Comparison of ENCODE assay signal across 10 cellular contexts in the genomic region with DNA sequence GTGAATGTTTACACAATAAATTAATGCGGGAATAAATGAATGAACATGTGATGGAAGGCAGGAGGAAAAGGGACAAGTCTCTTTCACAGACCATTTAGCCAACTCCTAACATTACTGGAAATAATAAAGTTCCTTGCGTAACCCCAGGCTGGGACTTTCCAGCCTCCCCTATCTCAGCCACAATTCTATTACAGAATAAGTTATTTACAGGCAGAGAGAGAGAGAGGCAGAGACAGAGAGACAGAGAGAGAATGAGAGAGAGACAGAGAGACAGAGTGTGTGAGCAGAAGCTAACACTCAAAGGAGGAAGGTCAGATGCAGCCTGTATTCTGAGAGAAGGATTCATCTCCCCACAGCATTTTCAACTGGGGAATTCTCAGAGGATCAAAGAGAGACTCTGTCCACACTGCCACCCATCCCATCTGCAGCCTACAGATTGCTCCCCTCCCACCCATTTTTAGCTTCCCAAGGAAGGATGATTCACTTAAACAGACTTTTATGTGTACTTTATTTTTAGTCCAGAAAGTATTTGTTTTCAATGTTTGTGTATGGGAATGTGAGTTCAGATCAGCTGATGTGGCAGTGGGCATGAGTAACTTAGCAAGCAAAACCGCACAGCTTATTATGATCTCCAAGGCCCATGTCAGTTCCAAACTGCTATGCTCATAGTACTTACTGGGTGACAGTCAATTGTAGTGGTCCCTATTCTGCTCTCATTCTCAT.
DNase-seq lines count a peak whose midpoint lies in the region; ATAC-seq and TF ChIP-seq lines count a peak whose summit lies in the region.
"Had no signal": no experiment of that assay in that cellular context is flagged by ENCODE, and none has a peak within 500 bp of the region (broad histone marks: within the 10 kb centered on the region; RNA-seq: fewer than 3 reads in every experiment).

No MANE protein-coding gene starts in this region.

- H4K20me1 ChIP-seq in mammary epithelial cell (ENCODE audit: insufficient read depth, low read length): no peaks in the 10 kb centered on the region

- BruUV-seq in mammary epithelial cell (replicated peaks; lab: Mats Ljungman, UMichigan): no TSS peak

- H3K4me3 ChIP-seq in mammary epithelial cell (replicated peaks in 1 of 3; ENCODE audit: insufficient read depth in 1 of 3, low read depth in 2 of 3, low read length in 3 of 3) (no peak overlapping the region), lower lobe of right lung (no peak overlapping the region), vagina (no peak overlapping the region)

- ATAC-seq in lower lobe of right lung (peak; percentile 35 to 57), HG02938 (IDR thresholded peaks at IDR 0.05; ENCODE audit: unreplicated experiment) (no peak)

- CTCF ChIA-PET in mammary epithelial cell (lab: Charles Lee; ENCODE audit: low non-redundant PET): interaction anchor here (0.7 kb wide), 1 partner anchor 506 kb away, joined by 8 read pairs; no protein-coding TSS in a partner anchor

- H3K9me3 ChIP-seq in mammary epithelial cell (replicated peaks; ENCODE audit: insufficient read depth, low read length) (no peaks in the 10 kb centered on the region), lower lobe of right lung (no peaks in the 10 kb centered on the region), vagina (no peaks in the 10 kb centered on the region)

- H3K4me2 ChIP-seq in mammary epithelial cell (ENCODE audit: insufficient read depth, low read depth, low read length): no peak overlapping the region

- no peaks in the 10 kb centered on the region for H3K36me3 ChIP-seq in mammary epithelial cell (ENCODE audit: insufficient read depth, low read length)
- H3K36me3 ChIP-seq in lower lobe of right lung: no peaks in the 10 kb centered on the region
- H3K36me3 ChIP-seq in vagina: no peaks in the 10 kb centered on the region

- in situ Hi-C loops in mammary epithelial cell (cut with MboI; ENCODE audit: low sequenced_read_pairs in 2 of 2): no loop called here

- TF ChIP-seq CTCF in mammary epithelial cell (conservative IDR thresholded peaks at IDR 0.05 in 1 of 2, IDR thresholded peaks at IDR 0.05 in 1 of 2; ENCODE audit: extremely low read depth in 1 of 2, insufficient read depth in 1 of 2, low read depth in 1 of 2, low read length in 2 of 2) (no peak), lower lobe of right lung (IDR thresholded peaks at IDR 0.05) (no peak), vagina (IDR thresholded peaks at IDR 0.05) (no peak), GM20000 (IDR thresholded peaks at IDR 0.05; ENCODE audit: extremely low read depth, missing control alignments) (no peak)

- TF ChIP-seq POLR2A in vagina (IDR thresholded peaks at IDR 0.05): no peak

- no peak overlapping the region for H2AFZ ChIP-seq in mammary epithelial cell (ENCODE audit: low read depth, low read length)

- WGBS in mammary epithelial cell (ENCODE audit: low coverage, missing lambda C conversion rate): 33% methylated on average over 3 of the region's 3 CpGs

- H3K27ac ChIP-seq in mammary epithelial cell (ENCODE audit: insufficient read depth, low read depth, low read length) (no peak overlapping the region), lower lobe of right lung (peak overlapping the region; percentile 32), vagina (peak overlapping the region; percentile 64)
- H3K27ac ChIP-seq: 22Rv1 had no signal

- no peaks in the 10 kb centered on the region for H3K79me2 ChIP-seq in mammary epithelial cell (ENCODE audit: insufficient read depth, low read length)

- dilution Hi-C loops in mammary epithelial cell (cut with HindIII; ENCODE audit: low sequenced_read_pairs): no loop called here

- peaks cover 21% of the 10 kb centered on the region for H3K4me1 ChIP-seq in mammary epithelial cell (ENCODE audit: insufficient read depth, low read length)
- H3K4me1 ChIP-seq in lower lobe of right lung: peaks cover 18% of the 10 kb centered on the region
- H3K4me1 ChIP-seq in vagina: peaks cover 37% of the 10 kb centered on the region

- peak; percentile 26 for DNase-seq in DMS53 (lab: John Stamatoyannopoulos, UW)
- no peak for DNase-seq in DMS53 treated with DMSO at 0.1 percent for 48 hours (lab: John Stamatoyannopoulos, UW; ENCODE audit: unreplicated experiment)
- peak; percentile 67 for DNase-seq in mammary epithelial cell
- no peak for DNase-seq in lower lobe of right lung
- no peak for DNase-seq in vagina (ENCODE audit: extremely low spot score in 2 of 2)
- DNase-seq in GM20000 (ENCODE audit: low spot score): no peak
- no peak for DNase-seq in NK-92 (lab: John Stamatoyannopoulos, UW; ENCODE audit: unreplicated experiment)
- DNase-seq: activated T-cell treated with anti-CD3 and anti-CD28 coated beads, Interleukin-2, amount 50 U/mL, for 24 hours had no signal

- H3K27me3 ChIP-seq in mammary epithelial cell (ENCODE audit: insufficient read depth, low read length): no peaks in the 10 kb centered on the region
- H3K27me3 ChIP-seq in lower lobe of right lung (ENCODE audit: low read depth): no peaks in the 10 kb centered on the region
- H3K27me3 ChIP-seq in vagina: no peaks in the 10 kb centered on the region

- no peak overlapping the region for H3K9ac ChIP-seq in mammary epithelial cell (ENCODE audit: insufficient read depth, low read length)

- intact Hi-C loops in mammary epithelial cell (cut with micrococcal nuclease) (no loop called here), lower lobe of right lung (cut with DNase I) (no loop called here), vagina (cut with DNase I) (no loop called here)

Comparison
In these comparisons a context has a peak if more than half of its experiments do, and no peak if none do; other contexts are left out.
1. DNase-seq: peak in DMS53 (single experiment) and mammary epithelial cell (single experiment); none in DMS53 treated with DMSO at 0.1 percent for 48 hours (single experiment), lower lobe of right lung (single experiment), vagina (0 of 2), GM20000 (single experiment) and NK-92 (single experiment).